ENCODE assay signal across 9 cellular contexts in genomic region chr2:118845843-118846666, GRCh38. TPM values are rescaled to one million over a fixed set of nuclear protein-coding genes. Genes with fewer than 3 reads are reported as not detected.
DNase-seq lines count a peak whose midpoint lies in the region; ATAC-seq, FAIRE-seq and TF ChIP-seq lines count a peak whose summit lies in the region.
"Had no signal": no experiment of that assay in that cellular context is flagged by ENCODE, and none has a peak within 500 bp of the region (broad histone marks: within the 10 kb centered on the region; RNA-seq: fewer than 3 reads in every experiment).

No MANE protein-coding gene starts in this region.

- no peak for ATAC-seq in activated CD4-positive, alpha-beta T cell treated with anti-CD3 and anti-CD28 coated beads for 36 hours
- ATAC-seq in HG03045 (IDR thresholded peaks at IDR 0.05; ENCODE audit: unreplicated experiment) = no peak
- no peak for ATAC-seq in GM18867 (IDR thresholded peaks at IDR 0.05; ENCODE audit: unreplicated experiment)

- no peak overlapping the region for H2AFZ ChIP-seq in smooth muscle cell (ENCODE audit: low read depth)

- no peak for TF ChIP-seq POLR2A in H54 (IDR thresholded peaks at IDR 0.05; ENCODE audit: low read depth, low read length)

- FAIRE-seq in H54 (lab: Jason Lieb, UNC) = no peak

- peaks cover 3% of the 10 kb centered on the region for H3K79me2 ChIP-seq in smooth muscle cell (ENCODE audit: low read depth)

- peak overlapping the region; percentile 40 for H3K4me3 Mint-ChIP-seq in activated CD4-positive, alpha-beta T cell treated with anti-CD3 and anti-CD28 coated beads for 36 hours
- H3K4me3 Mint-ChIP-seq: memory B cell had no signal

- H3K4me3 ChIP-seq in NT2/D1 (ENCODE audit: insufficient read length, low read depth) = peak overlapping the region; percentile 34
- peak overlapping the region; percentile 15 to 33 for H3K4me3 ChIP-seq in foreskin fibroblast (ENCODE audit: low read depth in 1 of 2, low read length in 2 of 2)
- H3K4me3 ChIP-seq in smooth muscle cell = peak overlapping the region; percentile 64

- peaks cover 24% of the 10 kb centered on the region for H3K4me1 ChIP-seq in NT2/D1 (ENCODE audit: insufficient read depth, insufficient read length)
- H3K4me1 ChIP-seq in smooth muscle cell (ENCODE audit: low read depth) = peaks cover 10% of the 10 kb centered on the region

- peaks cover 1% of the 10 kb centered on the region for H3K36me3 Mint-ChIP-seq in activated CD4-positive, alpha-beta T cell treated with anti-CD3 and anti-CD28 coated beads for 36 hours (ENCODE audit: low read depth)
- H3K36me3 Mint-ChIP-seq: memory B cell had no signal

- H3K27ac Mint-ChIP-seq in activated CD4-positive, alpha-beta T cell treated with anti-CD3 and anti-CD28 coated beads for 36 hours = no peak overlapping the region
- H3K27ac Mint-ChIP-seq: memory B cell had no signal

- POLR2A ChIA-PET in activated CD4-positive, alpha-beta T cell treated with anti-CD3 and anti-CD28 coated beads for 36 hours (lab: Charles Lee) = no interaction called here

- H3K27ac ChIP-seq in smooth muscle cell (ENCODE audit: low read depth) = peak overlapping the region; percentile 13

- H3K27me3 Mint-ChIP-seq in activated CD4-positive, alpha-beta T cell treated with anti-CD3 and anti-CD28 coated beads for 36 hours = peaks cover 71% of the 10 kb centered on the region

- H3K9ac ChIP-seq in NT2/D1 (ENCODE audit: insufficient read length, low read depth) (peak overlapping the region; percentile 64), smooth muscle cell (ENCODE audit: low read depth) (peak overlapping the region; percentile 10)

- H3K27me3 ChIP-seq in NT2/D1 (ENCODE audit: insufficient read depth, insufficient read length) = peaks cover 96% of the 10 kb centered on the region
- H3K27me3 ChIP-seq in smooth muscle cell (ENCODE audit: low read depth) = peaks cover 99% of the 10 kb centered on the region

- WGBS in smooth muscle cell (ENCODE audit: low lambda C conversion rate) = 2% methylated on average over 53 of the region's 71 CpGs

- no peaks in the 10 kb centered on the region for H3K9me3 Mint-ChIP-seq in activated CD4-positive, alpha-beta T cell treated with anti-CD3 and anti-CD28 coated beads for 36 hours (ENCODE audit: low read depth)
- H3K9me3 Mint-ChIP-seq: memory B cell had no signal

- peak overlapping the region; percentile 99 for H3K4me2 ChIP-seq in smooth muscle cell

- CTCF ChIA-PET in activated CD4-positive, alpha-beta T cell treated with anti-CD3 and anti-CD28 coated beads for 36 hours (lab: Charles Lee) = interaction anchor here (0.9 to 2.5 kb wide), 3 partner anchors 8 to 800 kb away, joined by 3 to 22 read pairs (median 4); no protein-coding TSS in a partner anchor

- DNase-seq in activated CD4-positive, alpha-beta T cell treated with anti-CD3 and anti-CD28 coated beads for 36 hours = no peak
- no peak for DNase-seq in activated CD4-positive, alpha-beta T cell treated with anti-CD3 and anti-CD28 coated beads, Interleukin-2, amount 50 U/mL, for 4 hours
- no peak for DNase-seq in NT2/D1 (ENCODE audit: low read depth, low spot score)
- DNase-seq in foreskin fibroblast = peak in 1 of 2 donors; percentile 28
- DNase-seq in smooth muscle cell (lab: John Stamatoyannopoulos, UW; ENCODE audit: unreplicated experiment) = no peak
- DNase-seq in H54 (ENCODE audit: insufficient read length, low spot score) = no peak

- intact Hi-C loops in activated CD4-positive, alpha-beta T cell treated with anti-CD3 and anti-CD28 coated beads for 36 hours (cut with DNase I, micrococcal nuclease) = no loop called here

- H3K4me1 Mint-ChIP-seq in activated CD4-positive, alpha-beta T cell treated with anti-CD3 and anti-CD28 coated beads for 36 hours = peaks cover 36% of the 10 kb centered on the region

- H3F3A ChIP-seq in smooth muscle cell (ENCODE audit: low read depth) = no peaks in the 10 kb centered on the region

- H3K36me3 ChIP-seq in NT2/D1 (ENCODE audit: insufficient read depth, insufficient read length, low read length) (no peaks in the 10 kb centered on the region), smooth muscle cell (ENCODE audit: low read depth) (no peaks in the 10 kb centered on the region)

- TF ChIP-seq CTCF in foreskin fibroblast (IDR thresholded peaks at IDR 0.05; ENCODE audit: low read depth, low read length) (no peak), smooth muscle cell (IDR thresholded peaks at IDR 0.05; ENCODE audit: borderline replicate concordance, insufficient read depth, poor library complexity, severe bottlenecking) (no peak)

- no peaks in the 10 kb centered on the region for H4K20me1 ChIP-seq in smooth muscle cell (ENCODE audit: low read depth)

- H3K9me3 ChIP-seq in NT2/D1 (ENCODE audit: insufficient read depth, low read length) = no peaks in the 10 kb centered on the region
- no peaks in the 10 kb centered on the region for H3K9me3 ChIP-seq in smooth muscle cell (replicated peaks; ENCODE audit: low read depth)

RNA-seq across cellular contexts. Expression of gene EN1, which starts 1.4 kb away (rescaled TPM):
- total RNA-seq in activated CD4-positive, alpha-beta T cell treated with anti-CD3 and anti-CD28 coated beads for 36 hours = not detected
- 3.0 TPM in 2 replicates for total RNA-seq in smooth muscle cell
- polyA plus RNA-seq in smooth muscle cell = 3.4 and 12.9 TPM in 2 replicates
